ENCODE assay signal across 8 cellular contexts in the genomic region with DNA sequence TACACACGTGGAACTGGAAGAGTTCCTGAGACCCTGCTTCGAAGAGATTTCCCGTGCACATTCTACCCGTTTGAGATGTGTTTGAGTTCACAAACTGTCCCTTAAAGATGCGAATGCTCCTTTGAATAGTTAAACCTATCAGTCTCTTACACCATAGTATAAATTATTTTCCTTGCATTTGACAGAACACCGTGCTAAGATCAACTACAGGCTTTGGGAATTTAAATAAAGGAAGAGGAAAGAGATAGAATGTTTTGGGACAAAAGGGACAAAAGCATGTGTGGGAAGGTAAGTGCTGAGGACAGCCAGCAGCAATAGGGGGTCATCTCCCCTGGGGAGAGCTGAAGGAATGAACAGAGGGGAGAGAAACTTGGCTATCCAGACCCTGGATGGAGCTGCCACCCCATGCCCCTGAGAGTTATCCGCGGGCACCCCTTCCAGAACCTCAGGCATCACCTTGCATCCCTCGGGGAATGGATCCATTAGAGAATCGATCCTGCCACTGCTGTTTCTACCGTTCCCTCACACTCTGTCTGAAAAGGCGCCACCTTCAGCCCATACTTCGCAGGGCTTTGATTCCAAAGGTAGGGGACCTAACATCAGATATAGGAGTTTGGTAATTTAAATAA. TPM values are rescaled to one million over a fixed set of nuclear protein-coding genes. Genes with fewer than 3 reads are reported as not detected.
DNase-seq lines count a peak whose midpoint lies in the region; ATAC-seq and TF ChIP-seq lines count a peak whose summit lies in the region.

No MANE protein-coding gene starts in this region.

- TF ChIP-seq POLR2A in uterus (IDR thresholded peaks at IDR 0.05): no peak

- H3K27me3 ChIP-seq in uterus: no peaks in the 10 kb centered on the region

- peaks cover 19% of the 10 kb centered on the region for H3K36me3 Mint-ChIP-seq in activated naive CD4-positive, alpha-beta T cell treated with anti-CD3 and anti-CD28 coated beads for 36 hours (ENCODE audit: low read depth)
- H3K36me3 Mint-ChIP-seq in memory B cell: no peaks in the 10 kb centered on the region

- in situ Hi-C loops in astrocyte of the cerebellum (cut with HindIII; ENCODE audit: low sequenced_read_pairs): no loop called here

- H3K4me3 ChIP-seq in astrocyte of the cerebellum (ENCODE audit: low read depth, low read length): peak overlapping the region; percentile 48
- H3K4me3 ChIP-seq in uterus: peak overlapping the region; percentile 65 to 86

- DNase-seq in activated naive CD4-positive, alpha-beta T cell treated with anti-CD3 and anti-CD28 coated beads for 36 hours: peak; percentile 49
- DNase-seq in activated naive CD4-positive, alpha-beta T cell (lab: John Stamatoyannopoulos, UW): no peak
- DNase-seq in NCI-H226: peak; percentile 21
- no peak for DNase-seq in astrocyte of the cerebellum (ENCODE audit: low read depth)
- DNase-seq in memory B cell (ENCODE audit: low spot score in 2 of 2): no peak
- DNase-seq in uterus: no peak
- no peak for DNase-seq in NCI-H128 (lab: John Stamatoyannopoulos, UW; ENCODE audit: unreplicated experiment)

- ATAC-seq in memory B cell (ENCODE audit: low read depth): peak; percentile 15
- ATAC-seq in HG03457 (IDR thresholded peaks at IDR 0.05; ENCODE audit: unreplicated experiment): no peak

- peaks cover 0 to 6% of the 10 kb centered on the region in 2 donors for H3K4me1 ChIP-seq in uterus

- CTCF ChIA-PET in activated naive CD4-positive, alpha-beta T cell treated with anti-CD3 and anti-CD28 coated beads for 36 hours (lab: Charles Lee): no interaction called here

- no peaks in the 10 kb centered on the region for H3K9me3 Mint-ChIP-seq in activated naive CD4-positive, alpha-beta T cell treated with anti-CD3 and anti-CD28 coated beads for 36 hours
- H3K9me3 Mint-ChIP-seq in memory B cell: no peaks in the 10 kb centered on the region

- H3K36me3 ChIP-seq in uterus: no peaks in the 10 kb centered on the region

- peak overlapping the region; percentile 69 for H3K4me3 Mint-ChIP-seq in activated naive CD4-positive, alpha-beta T cell treated with anti-CD3 and anti-CD28 coated beads for 36 hours
- H3K4me3 Mint-ChIP-seq in memory B cell: peak overlapping the region; percentile 85

- H3K27me3 Mint-ChIP-seq in activated naive CD4-positive, alpha-beta T cell treated with anti-CD3 and anti-CD28 coated beads for 36 hours (ENCODE audit: low read depth): no peaks in the 10 kb centered on the region
- H3K27me3 Mint-ChIP-seq in memory B cell: no peaks in the 10 kb centered on the region

- peaks cover 30% of the 10 kb centered on the region for H3K4me1 Mint-ChIP-seq in activated naive CD4-positive, alpha-beta T cell treated with anti-CD3 and anti-CD28 coated beads for 36 hours (ENCODE audit: low read depth)
- peaks cover 19% of the 10 kb centered on the region for H3K4me1 Mint-ChIP-seq in memory B cell

- intact Hi-C loops in activated naive CD4-positive, alpha-beta T cell treated with anti-CD3 and anti-CD28 coated beads for 36 hours (cut with micrococcal nuclease): loop anchor here (1.0 to 10.0 kb wide), 3 partner anchors 50 to 346 kb away; partner anchors contain the start of genes DNAJC27 and EFR3B
- intact Hi-C loops in uterus (cut with DNase I; ENCODE audit: low total_unique reads): no loop called here

- H3K27ac ChIP-seq in uterus: peak overlapping the region; percentile 73 to 80

- TF ChIP-seq CTCF in astrocyte of the cerebellum (IDR thresholded peaks at IDR 0.05; ENCODE audit: low read depth, low read length, missing control alignments) (peak; percentile 47), uterus (IDR thresholded peaks at IDR 0.05) (peak in 1 of 4 experiments; percentile 6)

- no peaks in the 10 kb centered on the region for H3K9me3 ChIP-seq in uterus

- H3K27ac Mint-ChIP-seq in activated naive CD4-positive, alpha-beta T cell treated with anti-CD3 and anti-CD28 coated beads for 36 hours: peak overlapping the region; percentile 26
- no peak overlapping the region for H3K27ac Mint-ChIP-seq in memory B cell

RNA-seq across cellular contexts. Expression of gene ADCY3, which starts 0.9 kb away (rescaled TPM):
- total RNA-seq in activated naive CD4-positive, alpha-beta T cell treated with anti-CD3 and anti-CD28 coated beads for 36 hours: 10 to 100 TPM; 44.8 to 49.9 TPM
- total RNA-seq in uterus: 100 to 1,000 TPM in 1 of 4 donors, 10 to 100 TPM in 3; 37.9 to 104 (median 51.7) TPM

RNA-seq across cellular contexts. Expression of gene DNAJC27, which starts 50.8 kb away (rescaled TPM):
- total RNA-seq in activated naive CD4-positive, alpha-beta T cell treated with anti-CD3 and anti-CD28 coated beads for 36 hours: 1 to 10 TPM; 5.3 to 6.0 TPM
- 10 to 100 TPM in 1 of 4 donors, 1 to 10 TPM in 3; 3.1 to 15.3 (median 7.8) TPM for total RNA-seq in uterus

Comparison
In these comparisons a context has a peak if more than half of its experiments do, and no peak if none do; other contexts are left out.
1. DNase-seq: peak in activated naive CD4-positive, alpha-beta T cell treated with anti-CD3 and anti-CD28 coated beads for 36 hours (single experiment) and NCI-H226 (single experiment); none in activated naive CD4-positive, alpha-beta T cell (0 of 4), astrocyte of the cerebellum (single experiment), memory B cell (0 of 2), uterus (0 of 2) and NCI-H128 (single experiment).